In the genomic region with DNA sequence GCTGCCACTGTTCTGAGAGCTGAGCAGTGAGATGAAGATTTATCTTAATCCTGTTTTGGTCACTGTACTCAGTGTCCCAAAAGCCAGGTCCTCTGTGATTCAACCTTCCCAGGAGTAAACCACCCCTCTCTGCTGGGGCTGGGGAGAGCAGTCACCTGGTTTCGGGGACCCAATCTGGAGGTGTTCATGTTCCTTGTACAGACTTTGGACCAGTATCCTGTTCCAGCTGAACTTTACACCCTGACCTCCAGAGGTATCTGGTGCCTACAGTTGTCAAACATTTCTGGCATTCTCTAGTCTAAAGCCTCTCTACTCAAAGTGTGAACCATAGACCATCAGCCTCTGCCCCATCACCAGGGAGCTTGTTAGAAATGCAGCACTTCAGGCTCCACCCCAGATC, we compare ENCODE assay signal across 14 cellular contexts.
"Had no signal": no experiment of that assay in that cellular context is flagged by ENCODE, and none has a peak within 500 bp of the region (broad histone marks: within the 10 kb centered on the region; RNA-seq: fewer than 3 reads in every experiment).

No MANE protein-coding gene starts in this region.

- H3K27ac ChIP-seq: adrenal gland, neural progenitor cell, ovary, tibial artery had no signal

- H3K4me3 ChIP-seq: adrenal gland, neural progenitor cell, ovary, tibial artery had no signal

- H3K4me2 ChIP-seq: neural progenitor cell had no signal

- H3K27me3 Mint-ChIP-seq: activated B cell treated with CpG ODN at 0.5 μM for 24 hours; activated T-helper 17 cell treated with anti-CD3 and anti-CD28 coated beads, Interleukin-2, amount 50 U/mL, for 72 hours; dendritic cell treated with granulocyte-macrophage colony-stimulating factor and Interleukin-4, amounts not matched to agents 40 ng/mL and 50 ng/mL, for 4 days; effector memory CD8-positive, alpha-beta T cell had no signal

- H2AFZ ChIP-seq: neural progenitor cell had no signal

- ATAC-seq: activated T-helper 17 cell treated with anti-CD3 and anti-CD28 coated beads, Interleukin-2, amount 50 U/mL, for 72 hours; effector memory CD8-positive, alpha-beta T cell; SK-N-SH treated with all-trans-retinoic acid at 6 μM for 48 hours had no signal

- DNase-seq: activated B cell treated with CpG ODN at 0.5 μM for 24 hours; activated CD4-positive, alpha-beta T cell treated with anti-CD3 and anti-CD28 coated beads, Interleukin-2, amount 50 U/mL, for 1 hour; activated naive CD4-positive, alpha-beta T cell treated with anti-CD3 and anti-CD28 coated beads for 36 hours; activated T-cell treated with anti-CD3 and anti-CD28 coated beads for 4 hours; adrenal gland; effector memory CD8-positive, alpha-beta T cell; mesenchymal stem cell; ovary; tibial artery had no signal

- H3K9me3 ChIP-seq: adrenal gland, ovary, tibial artery had no signal

- H3K36me3 ChIP-seq: adrenal gland, neural progenitor cell, ovary, tibial artery had no signal

- H3K27me3 ChIP-seq: adrenal gland, neural progenitor cell, ovary, tibial artery had no signal

- H3K9me3 Mint-ChIP-seq: activated B cell treated with CpG ODN at 0.5 μM for 24 hours; activated naive CD4-positive, alpha-beta T cell treated with anti-CD3 and anti-CD28 coated beads for 36 hours; activated T-helper 17 cell treated with anti-CD3 and anti-CD28 coated beads, Interleukin-2, amount 50 U/mL, for 72 hours; dendritic cell treated with granulocyte-macrophage colony-stimulating factor and Interleukin-4, amounts not matched to agents 40 ng/mL and 50 ng/mL, for 4 days; effector memory CD8-positive, alpha-beta T cell; neural progenitor cell; T-helper 1 cell treated with Interleukin-12 subunit alpha and Interleukin-12 subunit beta and Interleukin-4 antibody, amounts not matched to agents 30 μg/mL and 1 μg/mL, for 36 hours had no signal

- H3K4me3 Mint-ChIP-seq: activated B cell treated with CpG ODN at 0.5 μM for 24 hours; activated naive CD4-positive, alpha-beta T cell treated with anti-CD3 and anti-CD28 coated beads for 36 hours; activated T-helper 17 cell treated with anti-CD3 and anti-CD28 coated beads, Interleukin-2, amount 50 U/mL, for 72 hours; dendritic cell treated with granulocyte-macrophage colony-stimulating factor and Interleukin-4, amounts not matched to agents 40 ng/mL and 50 ng/mL, for 4 days; effector memory CD8-positive, alpha-beta T cell; neural progenitor cell; T-helper 1 cell treated with Interleukin-12 subunit alpha and Interleukin-12 subunit beta and Interleukin-4 antibody, amounts not matched to agents 30 μg/mL and 1 μg/mL, for 36 hours had no signal

- H3K9ac ChIP-seq: neural progenitor cell had no signal

- H3K27ac Mint-ChIP-seq: activated B cell treated with CpG ODN at 0.5 μM for 24 hours; activated naive CD4-positive, alpha-beta T cell treated with anti-CD3 and anti-CD28 coated beads for 36 hours; activated T-helper 17 cell treated with anti-CD3 and anti-CD28 coated beads, Interleukin-2, amount 50 U/mL, for 72 hours; dendritic cell treated with granulocyte-macrophage colony-stimulating factor and Interleukin-4, amounts not matched to agents 40 ng/mL and 50 ng/mL, for 4 days; effector memory CD8-positive, alpha-beta T cell; neural progenitor cell; T-helper 1 cell treated with Interleukin-12 subunit alpha and Interleukin-12 subunit beta and Interleukin-4 antibody, amounts not matched to agents 30 μg/mL and 1 μg/mL, for 36 hours had no signal
